Comparison of ENCODE assay signal across 19 cellular contexts in the genomic region with DNA sequence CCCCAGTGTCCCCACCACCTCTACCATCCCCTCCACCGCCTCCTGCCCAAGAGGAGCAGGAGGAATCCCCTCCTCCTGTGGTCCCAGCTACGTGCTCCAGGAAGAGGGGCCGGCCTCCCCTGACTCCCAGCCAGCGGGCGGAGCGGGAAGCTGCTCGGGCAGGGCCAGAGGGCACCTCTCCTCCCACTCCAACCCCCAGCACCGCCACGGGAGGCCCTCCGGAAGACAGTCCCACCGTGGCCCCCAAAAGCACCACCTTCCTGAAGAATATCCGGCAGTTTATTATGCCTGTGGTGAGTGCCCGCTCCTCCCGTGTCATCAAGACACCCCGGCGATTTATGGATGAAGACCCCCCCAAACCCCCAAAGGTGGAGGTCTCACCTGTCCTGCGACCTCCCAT. TPM values are rescaled to one million over a fixed set of nuclear protein-coding genes. Genes with fewer than 3 reads are reported as not detected.
"Had no signal": no experiment of that assay in that cellular context is flagged by ENCODE, and none has a peak within 500 bp of the region (broad histone marks: within the 10 kb centered on the region; RNA-seq: fewer than 3 reads in every experiment).

No MANE protein-coding gene starts in this region.

- H3K27ac Mint-ChIP-seq: WTC11 had no signal

- H3K9me3 ChIP-seq: gastrocnemius medialis, left lung, pancreas, thyroid gland had no signal

- H3K4me3 ChIP-seq: gastrocnemius medialis, left lung, pancreas, smooth muscle cell, thyroid gland had no signal

- H3K4me3 Mint-ChIP-seq: activated CD4-positive, alpha-beta memory T cell treated with anti-CD3 and anti-CD28 coated beads for 36 hours; WTC11 had no signal

- H3K27ac ChIP-seq: brain microvascular endothelial cell, left lung, pancreas, thyroid gland had no signal

- ATAC-seq: activated CD4-positive, alpha-beta T cell treated with anti-CD3 and anti-CD28 coated beads for 36 hours; gastrocnemius medialis; left lung; pancreas; sciatic nerve; WTC11 had no signal

- H3K27me3 ChIP-seq: brain microvascular endothelial cell, gastrocnemius medialis, left lung, pancreas, thyroid gland had no signal

- H3K27me3 Mint-ChIP-seq: activated CD4-positive, alpha-beta T cell treated with anti-CD3 and anti-CD28 coated beads for 36 hours had no signal

- DNase-seq: activated CD4-positive, alpha-beta memory T cell treated with anti-CD3 and anti-CD28 coated beads for 36 hours; activated CD4-positive, alpha-beta T cell treated with anti-CD3 and anti-CD28 coated beads for 36 hours; activated naive CD4-positive, alpha-beta T cell; aorta; brain microvascular endothelial cell; cortex of kidney; effector CD4-positive, alpha-beta T cell; gastrocnemius medialis; head of caudate nucleus; left lung; stimulated activated CD4-positive, alpha-beta T cell treated with anti-CD3 and anti-CD28 coated beads, Interleukin-4, amount 100 ng/mL, for 1 hour; thyroid gland had no signal

- H3K9me3 Mint-ChIP-seq: activated CD4-positive, alpha-beta memory T cell treated with anti-CD3 and anti-CD28 coated beads for 36 hours; WTC11 had no signal

RNA-seq across cellular contexts. Expression of a gene that starts 16.3 kb away (rescaled TPM):
- total RNA-seq: gastrocnemius medialis, kidney epithelial cell, pulmonary artery endothelial cell, smooth muscle cell, thyroid gland, urinary bladder had no signal
